8 cellular contexts compared by ENCODE assay signal in the genomic region with DNA sequence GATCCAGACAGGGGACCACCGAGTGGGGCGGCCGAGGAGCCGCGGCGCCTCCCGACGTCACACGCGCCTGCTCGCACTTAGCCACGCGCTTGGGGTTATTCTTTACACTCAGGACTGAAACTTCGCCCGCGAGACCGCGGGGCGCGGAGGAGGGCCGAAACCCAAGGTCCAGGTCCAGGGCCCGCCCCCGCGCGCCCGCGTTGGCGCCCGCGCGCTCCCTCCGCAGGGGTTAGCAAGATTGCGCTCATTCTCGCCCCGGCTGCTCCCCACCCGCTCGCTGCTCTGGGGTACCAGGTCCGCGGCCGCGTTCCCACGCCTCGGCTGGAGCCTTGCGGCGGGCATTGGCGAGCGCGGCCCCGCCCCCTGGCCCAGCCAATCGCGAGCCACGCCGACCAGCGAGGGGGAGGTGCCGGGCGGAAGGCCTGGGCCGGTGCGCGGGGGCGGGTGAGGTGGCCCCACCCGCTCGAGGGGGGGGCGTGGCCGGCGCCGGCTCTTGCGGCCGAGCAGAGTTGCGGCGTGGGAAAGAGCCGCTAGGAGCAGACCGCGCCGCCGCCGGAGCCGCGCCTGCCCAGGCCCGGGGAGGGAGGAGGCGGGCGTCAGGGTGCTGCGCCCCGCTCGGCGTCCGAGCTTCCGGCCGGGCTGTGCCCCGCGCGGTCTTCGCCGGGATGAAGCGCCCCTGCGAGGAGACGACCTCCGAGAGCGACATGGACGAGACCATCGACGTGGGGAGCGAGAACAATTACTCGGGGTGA. TPM values are rescaled to one million over a fixed set of nuclear protein-coding genes. Genes with fewer than 3 reads are reported as not detected.
A peak's percentile ranks its signal among the peaks of the same experiment; 100 is the strongest.
DNase-seq lines count a peak whose midpoint lies in the region; ATAC-seq, FAIRE-seq and TF ChIP-seq lines count a peak whose summit lies in the region.

A gene (plus strand): TSS at position 521 of the 752 bp plus-strand sequence. CDS start 145 bp downstream, at position 666.

- H3K9me3 ChIP-seq in BE2C = no peaks in the 10 kb centered on the region
- no peaks in the 10 kb centered on the region for H3K9me3 ChIP-seq in lower lobe of right lung

- ATAC-seq in HG03439 (IDR thresholded peaks at IDR 0.05; ENCODE audit: unreplicated experiment) (peak; percentile 84), lower lobe of right lung (peak; percentile 97 to 99)

- H3K4me1 ChIP-seq in BE2C = peaks cover 6% of the 10 kb centered on the region; the same call in 1 of the 2 replicates
- peaks cover 38% of the 10 kb centered on the region for H3K4me1 ChIP-seq in lower lobe of right lung

- no peaks in the 10 kb centered on the region for H3K36me3 ChIP-seq in BE2C
- H3K36me3 ChIP-seq in lower lobe of right lung = no peaks in the 10 kb centered on the region

- TF ChIP-seq CTCF in BE2C (IDR thresholded peaks at IDR 0.05; ENCODE audit: low read depth, low read length) = no peak
- no peak for TF ChIP-seq CTCF in lower lobe of right lung (IDR thresholded peaks at IDR 0.05)

- peak within 1 kb of the TSS; percentile 76 for H3K27ac ChIP-seq in lower lobe of right lung

- intact Hi-C loops in lower lobe of right lung (cut with DNase I) = no loop called here

- H3K4me3 ChIP-seq in BE2C (ENCODE audit: low read depth, low read length) (peak within 1 kb of the TSS; percentile 62), lower lobe of right lung (peak within 1 kb of the TSS; percentile 74)

- DNase-seq in BE2C (peak; percentile 94), GM19239 (ENCODE audit: insufficient read length, low spot score) (peak; percentile 88), NCI-H524 (lab: John Stamatoyannopoulos, UW) (peak; percentile 94 to 98), ecto neural progenitor cell (ENCODE audit: low spot score) (peak; percentile 94), lower lobe of right lung (peak; percentile 94)
- DNase-seq in activated CD8-positive, alpha-beta memory T cell treated with anti-CD3 and anti-CD28 coated beads for 1 hour (ENCODE audit: extremely low read depth in 1 of 2, low read depth in 1 of 2) = peak; percentile 58 to 74
- DNase-seq in stimulated activated CD4-positive, alpha-beta T cell treated with anti-CD3 and anti-CD28 coated beads, Interleukin-4, amount 100 ng/mL, for 4 hours = peak; percentile 80 to 84

- peak; percentile 83 for FAIRE-seq in GM19239 (lab: Jason Lieb, UNC)

- H3K27me3 ChIP-seq in BE2C (peaks cover 94% of the 10 kb centered on the region), lower lobe of right lung (ENCODE audit: low read depth) (peaks cover 88% of the 10 kb centered on the region)

RNA-seq across cellular contexts. Expression of the gene that starts here (rescaled TPM):
- not detected for polyA plus RNA-seq in BE2C (2012; ENCODE audit: insufficient read depth, insufficient read length, low read depth)
- total RNA-seq in lower lobe of right lung = 2.8 TPM

Comparison
In these comparisons a context has a peak if more than half of its experiments do, and no peak if none do; other contexts are left out.
1. Peak in every context shown above with its lines: DNase-seq, ATAC-seq, H3K4me3 ChIP-seq and H3K27ac ChIP-seq.